Comparison of ENCODE assay signal across 23 cellular contexts in the genomic region with DNA sequence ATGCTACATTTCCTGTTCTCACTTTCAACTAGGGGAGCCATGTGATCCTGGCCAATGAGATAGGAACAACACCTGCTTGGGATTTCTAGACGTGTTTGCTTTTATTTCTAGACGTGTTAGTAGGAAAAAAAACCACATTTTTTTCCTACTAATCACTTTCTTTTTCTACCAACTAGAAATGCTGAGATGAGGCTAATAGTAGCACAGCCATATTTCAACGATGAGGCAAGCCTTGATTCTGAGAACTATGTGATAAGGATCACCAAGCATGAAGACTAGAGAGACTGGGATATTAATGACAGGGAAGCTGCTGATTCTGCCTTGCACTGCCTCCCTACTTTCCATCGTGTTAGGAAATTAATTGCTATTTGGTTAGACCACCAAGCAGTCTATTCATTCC.
DNase-seq lines count a peak whose midpoint lies in the region; ATAC-seq and TF ChIP-seq lines count a peak whose summit lies in the region.
"Had no signal": no experiment of that assay in that cellular context is flagged by ENCODE, and none has a peak within 500 bp of the region (broad histone marks: within the 10 kb centered on the region; RNA-seq: fewer than 3 reads in every experiment).

No MANE protein-coding gene starts in this region.

- no peak for TF ChIP-seq EP300 in gastroesophageal sphincter (IDR thresholded peaks at IDR 0.05)

- H4K20me1 ChIP-seq in MM.1S (ENCODE audit: insufficient read depth, low read length) = no peaks in the 10 kb centered on the region

- H3K9me3 ChIP-seq in MM.1S (replicated peaks; ENCODE audit: insufficient read depth, low read length) = no peaks in the 10 kb centered on the region
- no peaks in the 10 kb centered on the region for H3K9me3 ChIP-seq in ascending aorta
- H3K9me3 ChIP-seq in gastroesophageal sphincter = no peaks in the 10 kb centered on the region
- H3K9me3 ChIP-seq: gastrocnemius medialis, left ventricle myocardium inferior, prostate gland, tibial nerve had no signal

- H3F3A ChIP-seq in MM.1S (ENCODE audit: insufficient read depth, low read length) = 0 out of 2 replicates have a peak, but pooled peaks cover 6% of the 10 kb centered on the region

- no peak overlapping the region for H2AFZ ChIP-seq in MM.1S (ENCODE audit: low read length)

- ATAC-seq in gastroesophageal sphincter (no peak), HG02588 (IDR thresholded peaks at IDR 0.05; ENCODE audit: unreplicated experiment) (no peak)
- ATAC-seq: gastrocnemius medialis, T-helper 17 cell had no signal

- H3K4me3 ChIP-seq in MM.1S (ENCODE audit: low read length) = no peak overlapping the region
- no peak overlapping the region for H3K4me3 ChIP-seq in ascending aorta
- no peak overlapping the region for H3K4me3 ChIP-seq in gastroesophageal sphincter
- H3K4me3 ChIP-seq: gastrocnemius medialis, left ventricle myocardium inferior, prostate gland, tibial nerve had no signal

- H3K36me3 ChIP-seq in MM.1S (replicated peaks; ENCODE audit: insufficient read depth, low read length) = no peaks in the 10 kb centered on the region
- no peaks in the 10 kb centered on the region for H3K36me3 ChIP-seq in ascending aorta
- no peaks in the 10 kb centered on the region for H3K36me3 ChIP-seq in gastroesophageal sphincter
- H3K36me3 ChIP-seq: gastrocnemius medialis, left ventricle myocardium inferior, prostate gland, tibial nerve, WERI-Rb-1 had no signal

- H3K27me3 ChIP-seq in MM.1S (replicated peaks; ENCODE audit: insufficient read depth, low read length) (no peaks in the 10 kb centered on the region), ascending aorta (no peaks in the 10 kb centered on the region), gastroesophageal sphincter (no peaks in the 10 kb centered on the region)
- H3K27me3 ChIP-seq: gastrocnemius medialis, tibial nerve had no signal

- peak overlapping the region; percentile 35 for H3K4me2 ChIP-seq in MM.1S (ENCODE audit: low read depth, low read length)

- intact Hi-C loops in ascending aorta (cut with DNase I) = no loop called here

- DNase-seq in DMS53 (lab: John Stamatoyannopoulos, UW) (peak; percentile 52), MM.1S (no peak), astrocyte of the hippocampus (ENCODE audit: low read depth, low spot score) (peak; percentile 11), kidney tubule cell (ENCODE audit: low spot score) (peak; percentile 82), ascending aorta (ENCODE audit: low spot score in 2 of 2) (no peak), pons (ENCODE audit: low spot score) (no peak)
- DNase-seq: activated CD4-positive, alpha-beta T cell treated with anti-CD3 and anti-CD28 coated beads, Interleukin-2, amount 50 U/mL, for 4 hours; activated effector memory CD4-positive, alpha-beta T cell treated with anti-CD3 and anti-CD28 coated beads, Interleukin-2, amount 50 U/mL, for 16 hours; CD4-positive, alpha-beta memory T cell; central memory CD4-positive, alpha-beta T cell; DMS79; gastrocnemius medialis; left ventricle myocardium inferior; NCI-H1930; NCI-H524 treated with DMSO at 0.1 percent for 48 hours; SIG-M5; stimulated activated CD4-positive, alpha-beta T cell treated with anti-CD3 and anti-CD28 coated beads, Interleukin-4, amount 100 ng/mL, for 1 hour; T-helper 17 cell; WERI-Rb-1 had no signal

- TF ChIP-seq POLR2A in gastroesophageal sphincter (IDR thresholded peaks at IDR 0.05) = no peak

- H3K4me1 ChIP-seq in MM.1S (ENCODE audit: low read length) (peaks cover 17% of the 10 kb centered on the region), ascending aorta (no peaks in the 10 kb centered on the region), gastroesophageal sphincter (no peaks in the 10 kb centered on the region)
- H3K4me1 ChIP-seq: gastrocnemius medialis, left ventricle myocardium inferior, prostate gland, tibial nerve had no signal

- no peaks in the 10 kb centered on the region for H3K9me2 ChIP-seq in MM.1S (replicated peaks; ENCODE audit: insufficient read depth, low read length)

- H3K9ac ChIP-seq in MM.1S (ENCODE audit: low read length) = no peak overlapping the region

- peak overlapping the region; percentile 14; the same call in 1 of the 2 replicates for H3K27ac ChIP-seq in MM.1S (ENCODE audit: low read length)
- H3K27ac ChIP-seq in ascending aorta = no peak overlapping the region
- no peak overlapping the region for H3K27ac ChIP-seq in gastroesophageal sphincter
- H3K27ac ChIP-seq: gastrocnemius medialis, left ventricle myocardium inferior, prostate gland, tibial nerve, WERI-Rb-1 had no signal

- TF ChIP-seq CTCF in MM.1S (IDR thresholded peaks at IDR 0.05; ENCODE audit: low read length) (no peak), ascending aorta (IDR thresholded peaks at IDR 0.05) (no peak), gastroesophageal sphincter (IDR thresholded peaks at IDR 0.05) (no peak)

- no peaks in the 10 kb centered on the region for H3K79me2 ChIP-seq in MM.1S (ENCODE audit: low read length)

- 37 to 39% methylated on average over 4 of the region's 4 CpGs for WGBS in gastroesophageal sphincter (ENCODE audit: low coverage in 1 of 2), 2 donors

Comparison
In these comparisons a context has a peak if more than half of its experiments do, and no peak if none do; other contexts are left out.
1. DNase-seq: peak in DMS53 (single experiment), astrocyte of the hippocampus (single experiment) and kidney tubule cell (single experiment); none in MM.1S (single experiment), ascending aorta (0 of 2) and pons (single experiment).